In genomic region chr12:46494424-46494823, GRCh38 we compare ENCODE assay signal across 10 cellular contexts.
A peak's percentile ranks its signal among the peaks of the same experiment; 100 is the strongest.
DNase-seq lines count a peak whose midpoint lies in the region; ATAC-seq and TF ChIP-seq lines count a peak whose summit lies in the region.
"Had no signal": no experiment of that assay in that cellular context is flagged by ENCODE, and none has a peak within 500 bp of the region (broad histone marks: within the 10 kb centered on the region; RNA-seq: fewer than 3 reads in every experiment).

No MANE protein-coding gene starts in this region.

- H2AFZ ChIP-seq in trophoblast cell (ENCODE audit: insufficient read depth, low read length, poor library complexity): no peak overlapping the region

- WGBS in trophoblast cell (ENCODE audit: extremely low coverage, insufficient coverage, insufficient read length): no CpG with 5 or more reads among the region's 1 CpG

- H3K4me2 ChIP-seq in trophoblast cell (ENCODE audit: low read length): no peak overlapping the region

- no peak overlapping the region for H3K4me3 ChIP-seq in RWPE2 (ENCODE audit: severe bottlenecking)
- H3K4me3 ChIP-seq in fibroblast of pulmonary artery (replicated peaks; ENCODE audit: low read depth, low read length): no peak overlapping the region
- no peak overlapping the region for H3K4me3 ChIP-seq in trophoblast cell (ENCODE audit: low read depth, low read length)

- H3K79me2 ChIP-seq in trophoblast cell (ENCODE audit: control insufficient read depth, insufficient read depth, low read length, poor library complexity): no peaks in the 10 kb centered on the region

- ATAC-seq in RWPE2 (ENCODE audit: low read depth): peak; percentile 28; the same call in 1 of the 3 replicates
- ATAC-seq in GM21825 (IDR thresholded peaks at IDR 0.05; ENCODE audit: unreplicated experiment): no peak
- no peak for ATAC-seq in GM19452 (IDR thresholded peaks at IDR 0.05; ENCODE audit: unreplicated experiment)
- no peak for ATAC-seq in GM19035 (IDR thresholded peaks at IDR 0.05; ENCODE audit: unreplicated experiment)
- ATAC-seq: stimulated activated effector memory CD8-positive, alpha-beta T cell treated with anti-CD3 and anti-CD28 coated beads, Interleukin-12 subunit alpha, Interleukin-12 subunit beta, amount 100 ng/mL, for 72 hours had no signal

- TF ChIP-seq CTCF in RWPE2 (IDR thresholded peaks at IDR 0.05; ENCODE audit: poor library complexity, severe bottlenecking) (no peak), fibroblast of pulmonary artery (IDR thresholded peaks at IDR 0.05; ENCODE audit: low read length, missing control alignments) (no peak)

- H3K14ac ChIP-seq in trophoblast cell (ENCODE audit: low read length): no peak overlapping the region

- H3K79me1 ChIP-seq in trophoblast cell (ENCODE audit: low read length): peaks cover 7% of the 10 kb centered on the region

- H4K91ac ChIP-seq in trophoblast cell (ENCODE audit: low read depth, low read length): no peak overlapping the region

- no peak overlapping the region for H3K4ac ChIP-seq in trophoblast cell (ENCODE audit: low read depth, low read length)

- H2BK12ac ChIP-seq in trophoblast cell (ENCODE audit: low read length): no peak overlapping the region

- no peak overlapping the region for H2AK5ac ChIP-seq in trophoblast cell (ENCODE audit: low read length)

- no peaks in the 10 kb centered on the region for H3K27me3 ChIP-seq in RWPE2 (ENCODE audit: insufficient read depth, poor library complexity, severe bottlenecking)
- H3K27me3 ChIP-seq in trophoblast cell (ENCODE audit: insufficient read depth, low read length): no peaks in the 10 kb centered on the region

- H3K27ac ChIP-seq in RWPE2 (ENCODE audit: poor library complexity, severe bottlenecking) (peak overlapping the region; percentile 96), trophoblast cell (ENCODE audit: low read depth, low read length) (peak overlapping the region; percentile 48)

- H4K12ac ChIP-seq in trophoblast cell (ENCODE audit: low read depth, low read length): no peak overlapping the region

- H3K9me3 ChIP-seq in RWPE2 (ENCODE audit: severe bottlenecking) (no peaks in the 10 kb centered on the region), trophoblast cell (ENCODE audit: insufficient read depth, low read depth, low read length) (no peaks in the 10 kb centered on the region)

- H3K36me3 ChIP-seq in RWPE2 (ENCODE audit: low read depth): no peaks in the 10 kb centered on the region
- no peaks in the 10 kb centered on the region for H3K36me3 ChIP-seq in trophoblast cell (ENCODE audit: control insufficient read depth in 1 of 2, insufficient read depth in 2 of 2, low read length in 2 of 2)

- no peak overlapping the region for H3K23ac ChIP-seq in trophoblast cell (ENCODE audit: low read length)

- no peak overlapping the region for H2BK120ac ChIP-seq in trophoblast cell (ENCODE audit: insufficient read depth, low read length, poor library complexity)

- no peak overlapping the region for H2BK5ac ChIP-seq in trophoblast cell (ENCODE audit: low read depth, low read length, poor library complexity)

- peaks cover 52% of the 10 kb centered on the region for H3K4me1 ChIP-seq in RWPE2 (ENCODE audit: insufficient read depth, poor library complexity, severe bottlenecking)
- H3K4me1 ChIP-seq in trophoblast cell (ENCODE audit: control insufficient read depth in 1 of 2, insufficient read depth in 2 of 2, low read length in 2 of 2): peaks cover 0 to 4% of the 10 kb centered on the region in 2 experiments

- H3K9ac ChIP-seq in trophoblast cell (ENCODE audit: low read length): no peak overlapping the region

- H4K8ac ChIP-seq in trophoblast cell (ENCODE audit: low read depth, low read length): no peak overlapping the region

- H3K18ac ChIP-seq in trophoblast cell (ENCODE audit: low read length): no peak overlapping the region

- DNase-seq in EH (ENCODE audit: low read depth) (peak; percentile 87), RWPE2 (ENCODE audit: low spot score) (no peak), fibroblast of pulmonary artery (ENCODE audit: low read depth) (peak; percentile 89), trophoblast cell (peak in 1 of 2 donors; percentile 87), NCI-H1092 treated with DMSO at 0.1 percent for 48 hours (lab: John Stamatoyannopoulos, UW) (no peak)
- DNase-seq: NCI-H187 had no signal

Comparison
In these comparisons a context has a peak if more than half of its experiments do, and no peak if none do; other contexts are left out.
1. DNase-seq: peak in EH (single experiment) and fibroblast of pulmonary artery (single experiment); none in RWPE2 (single experiment) and NCI-H1092 treated with DMSO at 0.1 percent for 48 hours (single experiment).